Comparison of ENCODE assay signal across 3 cellular contexts in the genomic region with DNA sequence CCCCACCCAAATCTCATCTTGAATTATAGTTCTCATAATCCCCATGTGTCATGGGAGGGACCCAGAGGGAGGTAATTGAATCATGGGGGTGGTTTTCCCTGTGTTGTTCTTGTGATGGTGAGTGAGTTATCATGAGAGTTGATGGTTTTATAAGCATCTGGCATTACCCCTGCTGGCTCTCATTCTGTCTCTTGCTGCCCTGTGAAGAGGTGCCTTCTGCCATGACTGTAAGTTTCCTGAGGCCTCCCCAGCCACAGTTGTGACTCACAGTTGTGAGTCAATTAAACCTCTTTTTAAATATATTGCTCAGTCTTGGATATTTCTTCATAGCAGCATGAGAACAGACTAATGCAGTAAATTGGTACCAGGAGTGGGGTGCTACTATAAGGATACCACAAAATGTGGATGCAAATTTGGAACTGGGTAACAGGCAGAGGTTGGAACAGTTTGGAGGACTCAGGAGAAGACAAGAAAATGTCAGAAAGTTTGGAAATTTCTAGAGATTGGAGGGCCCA. TPM values are rescaled to one million over a fixed set of nuclear protein-coding genes. Genes with fewer than 3 reads are reported as not detected.
"Had no signal": no experiment of that assay in that cellular context is flagged by ENCODE, and none has a peak within 500 bp of the region (broad histone marks: within the 10 kb centered on the region; RNA-seq: fewer than 3 reads in every experiment).

No MANE protein-coding gene starts in this region.

RNA-seq across cellular contexts. Expression of gene GYPE, which starts 46.2 kb away (rescaled TPM):
- total RNA-seq: suprapubic skin, transverse colon, vagina had no signal
